Comparison of ENCODE assay signal across 11 cellular contexts in genomic region chr6:148329568-148330299, GRCh38. TPM values are rescaled to one million over a fixed set of nuclear protein-coding genes. Genes with fewer than 3 reads are reported as not detected.
DNase-seq lines count a peak whose midpoint lies in the region; ATAC-seq and TF ChIP-seq lines count a peak whose summit lies in the region.
"Had no signal": no experiment of that assay in that cellular context is flagged by ENCODE, and none has a peak within 500 bp of the region (broad histone marks: within the 10 kb centered on the region; RNA-seq: fewer than 3 reads in every experiment).

No MANE protein-coding gene starts in this region.

- no peaks in the 10 kb centered on the region for H3K27me3 ChIP-seq in heart left ventricle
- H3K27me3 ChIP-seq in dorsolateral prefrontal cortex: no peaks in the 10 kb centered on the region
- no peaks in the 10 kb centered on the region for H3K27me3 ChIP-seq in lung (ENCODE audit: control insufficient read depth, insufficient read depth)

- H3K27ac ChIP-seq in heart left ventricle (peak overlapping the region; percentile 5 to 71 (median 38)), dorsolateral prefrontal cortex (peak overlapping the region in 57 of 59 donors; percentile 16 to 93 (median 87)), lung (ENCODE audit: low read depth in 1 of 2, low read length in 1 of 2) (peak overlapping the region in 1 of 2 donors; percentile 50)

- DNase-seq in heart left ventricle (no peak), cardiac septum (ENCODE audit: low spot score) (no peak), dorsolateral prefrontal cortex (no peak), lung (ENCODE audit: low spot score) (no peak), midbrain (lab: John Stamatoyannopoulos, UW) (no peak), NCI-H524 treated with DMSO at 0.1 percent for 48 hours (lab: John Stamatoyannopoulos, UW) (no peak), UCSD-AML1 (lab: John Stamatoyannopoulos, UW; ENCODE audit: unreplicated experiment) (no peak)
- DNase-seq: 8988T, NCI-H2081, posterior cingulate gyrus had no signal

- H3K9me3 ChIP-seq in heart left ventricle: no peaks in the 10 kb centered on the region
- H3K9me3 ChIP-seq in lung (ENCODE audit: control insufficient read depth in 2 of 2, insufficient read depth in 1 of 2, low read length in 1 of 2): no peaks in the 10 kb centered on the region

- 56 to 66% (median 61%) methylated on average over 6 of the region's 6 CpGs for WGBS in heart left ventricle, 4 donors
- WGBS in lung, 2 donors: 60 to 71% methylated on average over 6 of the region's 6 CpGs

- intact Hi-C loops in heart left ventricle (cut with DNase I): no loop called here
- intact Hi-C loops in cardiac septum (cut with DNase I): no loop called here
- intact Hi-C loops in dorsolateral prefrontal cortex (cut with DNase I): no loop called here

- TF ChIP-seq POLR2A in heart left ventricle (IDR thresholded peaks at IDR 0.05): no peak

- TF ChIP-seq CTCF in heart left ventricle (IDR thresholded peaks at IDR 0.05): no peak
- no peak for TF ChIP-seq CTCF in dorsolateral prefrontal cortex (IDR thresholded peaks at IDR 0.05 in 54 of 56, conservative IDR thresholded peaks at IDR 0.05 in 2 of 56; ENCODE audit: low read depth in 1 of 56, partially characterized antibody in 56 of 56)
- no peak for TF ChIP-seq CTCF in lung (IDR thresholded peaks at IDR 0.05; ENCODE audit: control extremely low read depth, extremely low read depth)

- H3K36me3 ChIP-seq in heart left ventricle (no peaks in the 10 kb centered on the region), lung (ENCODE audit: control insufficient read depth in 2 of 2, insufficient read depth in 2 of 2, low read length in 2 of 2) (no peaks in the 10 kb centered on the region)

- H3K4me3 ChIP-seq in heart left ventricle (no peak overlapping the region), dorsolateral prefrontal cortex (no peak overlapping the region), lung (no peak overlapping the region)

- H3K4me1 ChIP-seq in heart left ventricle (peaks cover 0 to 44% (median 18%) of the 10 kb centered on the region in 12 donors), lung (ENCODE audit: control insufficient read depth in 2 of 2, insufficient read depth in 2 of 2, low read length in 2 of 2) (peaks cover 0 to 7% of the 10 kb centered on the region in 2 donors)

- ATAC-seq in heart left ventricle: peak in 3 of 4 donors; percentile 7 to 67 (median 20)
- ATAC-seq in lung (ENCODE audit: insufficient read depth, low FRiP score): peak; percentile 34
- ATAC-seq in GM18498 (IDR thresholded peaks at IDR 0.05; ENCODE audit: unreplicated experiment): no peak

RNA-seq across cellular contexts. Expression of gene SASH1, which starts 12.9 kb away (rescaled TPM):
- 10 to 100 TPM; 19.0 to 47.5 (median 29.8) TPM for total RNA-seq in heart left ventricle
- polyA plus RNA-seq in heart left ventricle: 10 to 100 TPM; 10.7 to 12.7 TPM
- total RNA-seq in cardiac septum: 20.5 TPM
- 100 to 1,000 TPM in 105 of 120 experiments, 10 to 100 TPM in 15; 67.5 to 387 (median 117) TPM for total RNA-seq in dorsolateral prefrontal cortex
- 100 to 1,000 TPM in 1 of 2 donors, 10 to 100 TPM in 1; 64.5 to 114 TPM for total RNA-seq in lung
- 10 to 100 TPM; 18.8 to 19.9 TPM for polyA plus RNA-seq in lung
